ENCODE assay signal across 8 cellular contexts in genomic region chr14:96204151-96205058, GRCh38. TPM values are rescaled to one million over a fixed set of nuclear protein-coding genes. Genes with fewer than 3 reads are reported as not detected.
DNase-seq lines count a peak whose midpoint lies in the region; ATAC-seq and TF ChIP-seq lines count a peak whose summit lies in the region.

TSS of gene BDKRB2 (plus strand) at chr14:96204839. CDS start at chr14:96237108, 32,269 bp downstream.

- in situ Hi-C loops in GM13977 (cut with MboI; ENCODE audit: low pct_unique_long_range_greater_than_20kb, low sequenced_read_pairs, unreplicated experiment) = no loop called here

- H3K9me3 Mint-ChIP-seq in endothelial cell (ENCODE audit: unreplicated experiment) = no peaks in the 10 kb centered on the region

- TF ChIP-seq CTCF in LNCaP clone FGC (IDR thresholded peaks at IDR 0.05; ENCODE audit: control insufficient read depth, extremely low read depth, insufficient read depth) = no peak
- TF ChIP-seq CTCF in endothelial cell (IDR thresholded peaks at IDR 0.05; ENCODE audit: unreplicated experiment) = no peak
- TF ChIP-seq CTCF in GM13977 (IDR thresholded peaks at IDR 0.05; ENCODE audit: extremely low read depth, insufficient read depth, missing control alignments) = no peak

- no peak within 1 kb of the TSS for H3K27ac Mint-ChIP-seq in endothelial cell (ENCODE audit: unreplicated experiment)

- H3K4me3 ChIP-seq in LNCaP clone FGC (ENCODE audit: low read depth, low read length) = peak within 1 kb of the TSS; percentile 44

- H3K4me3 Mint-ChIP-seq in endothelial cell (ENCODE audit: unreplicated experiment) = peak within 1 kb of the TSS; percentile 7

- no peak for ATAC-seq in HG03571 (IDR thresholded peaks at IDR 0.05; ENCODE audit: unreplicated experiment)

- H3K36me3 Mint-ChIP-seq in endothelial cell (ENCODE audit: low read depth, unreplicated experiment) = no peaks in the 10 kb centered on the region

- H3K27ac ChIP-seq in substantia nigra (ENCODE audit: low read depth, low read length, poor library complexity, severe bottlenecking) = no peak within 1 kb of the TSS

- peaks cover 4% of the 10 kb centered on the region for H3K27me3 Mint-ChIP-seq in endothelial cell (ENCODE audit: unreplicated experiment)

- DNase-seq in DMS153 (lab: John Stamatoyannopoulos, UW) (peak; percentile 74), LNCaP clone FGC (ENCODE audit: low read depth) (peak; percentile 28), SHP77 (lab: John Stamatoyannopoulos, UW) (peak; percentile 94), endothelial cell (ENCODE audit: low spot score) (peak; percentile 47), medulla oblongata (ENCODE audit: extremely low spot score) (peak; percentile 64), substantia nigra (lab: John Stamatoyannopoulos, UW) (peak in 38 of 49 donors; percentile 4 to 86 (median 28)), GM13977 (ENCODE audit: low spot score) (no peak)

- H3K4me1 Mint-ChIP-seq in endothelial cell (ENCODE audit: unreplicated experiment) = peaks cover 6% of the 10 kb centered on the region

RNA-seq across cellular contexts. Expression of gene BDKRB2, which starts in this region (rescaled TPM):
- 0.15 TPM for total RNA-seq in endothelial cell (ENCODE audit: unreplicated experiment)

Comparison
In these comparisons a context has a peak if more than half of its experiments do, and no peak if none do; other contexts are left out.
1. Peak in DNase-seq in endothelial cell; RNA of the gene not detected or under 1 TPM.